9 cellular contexts compared by ENCODE assay signal in the genomic region with DNA sequence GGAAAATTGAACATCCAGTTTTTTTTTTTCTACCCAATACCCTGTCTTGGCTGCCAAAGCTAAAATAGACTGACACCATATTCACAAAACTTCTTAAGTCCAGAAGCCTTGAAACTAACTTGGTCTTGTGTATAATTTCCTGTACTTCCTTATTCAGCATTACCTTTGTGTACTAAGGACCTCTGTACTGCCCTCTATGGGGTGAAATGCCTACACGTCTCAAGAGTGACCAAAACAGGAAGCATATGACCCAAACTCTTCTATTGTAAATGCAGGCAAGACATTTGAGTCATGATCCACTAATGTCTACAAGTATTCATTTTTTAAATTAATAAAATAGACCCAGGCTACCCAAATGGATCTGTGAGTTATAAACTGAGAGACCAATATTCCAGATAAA. TPM values are rescaled to one million over a fixed set of nuclear protein-coding genes. Genes with fewer than 3 reads are reported as not detected.
DNase-seq lines count a peak whose midpoint lies in the region; ATAC-seq, FAIRE-seq and TF ChIP-seq lines count a peak whose summit lies in the region.
"Had no signal": no experiment of that assay in that cellular context is flagged by ENCODE, and none has a peak within 500 bp of the region (broad histone marks: within the 10 kb centered on the region; RNA-seq: fewer than 3 reads in every experiment).

No MANE protein-coding gene starts in this region.

- TF ChIP-seq RAD21 in Ishikawa (IDR thresholded peaks at IDR 0.05; ENCODE audit: low read depth) = peak; percentile 35; the same call in 1 of the 2 replicates

- H3K27me3 ChIP-seq in A673 (replicated peaks; ENCODE audit: insufficient read depth, low read depth, low read length, poor library complexity) = no peaks in the 10 kb centered on the region
- peaks cover 0 to 5% (median 0%) of the 10 kb centered on the region in 4 donors for H3K27me3 ChIP-seq in pancreas

- no peak overlapping the region for H3K4me3 ChIP-seq in A673 (ENCODE audit: low read depth, low read length, poor library complexity, severe bottlenecking)
- no peak overlapping the region for H3K4me3 ChIP-seq in astrocyte of the cerebellum (ENCODE audit: low read depth, low read length)
- H3K4me3 ChIP-seq in pancreas = no peak overlapping the region

- in situ Hi-C loops in astrocyte of the cerebellum (cut with HindIII; ENCODE audit: low sequenced_read_pairs) = no loop called here

- no peaks in the 10 kb centered on the region for H3K36me3 ChIP-seq in A673 (ENCODE audit: insufficient read depth, low read length, poor library complexity, severe bottlenecking)
- no peaks in the 10 kb centered on the region for H3K36me3 ChIP-seq in pancreas

- TF ChIP-seq CTCF in A673 (conservative IDR thresholded peaks at IDR 0.05; ENCODE audit: low read depth, low read length) = peak; percentile 50
- peak; percentile 25 for TF ChIP-seq CTCF in astrocyte of the cerebellum (IDR thresholded peaks at IDR 0.05; ENCODE audit: low read depth, low read length, missing control alignments)
- peak in 1 of 4 donors; percentile 17 for TF ChIP-seq CTCF in pancreas (IDR thresholded peaks at IDR 0.05)

- no peak for FAIRE-seq in pancreas (lab: Jason Lieb, UNC)

- BruUV-seq in A673 (replicated peaks; lab: Mats Ljungman, UMichigan) = no TSS peak

- no peak for TF ChIP-seq EP300 in Ishikawa (IDR thresholded peaks at IDR 0.05; ENCODE audit: borderline replicate concordance)

- ATAC-seq in GM19025 (IDR thresholded peaks at IDR 0.05; ENCODE audit: low read depth, unreplicated experiment) = peak; percentile 75
- ATAC-seq in pancreas = peak; percentile 55 to 96 (median 72)
- ATAC-seq in HG02884 (IDR thresholded peaks at IDR 0.05; ENCODE audit: unreplicated experiment) = no peak

- WGBS in pancreas, 2 donors = 30 to 38% methylated on average over 1 of the region's 1 CpG

- H3K4me1 ChIP-seq in A673 (ENCODE audit: insufficient read depth, low read length, poor library complexity, severe bottlenecking) = no peaks in the 10 kb centered on the region
- H3K4me1 ChIP-seq in pancreas = no peaks in the 10 kb centered on the region

- H3K9me3 ChIP-seq in A673 (ENCODE audit: low read depth, low read length, poor library complexity, severe bottlenecking) (no peaks in the 10 kb centered on the region), pancreas (no peaks in the 10 kb centered on the region)

- H3K27ac ChIP-seq in A673 (ENCODE audit: low read depth, low read length, poor library complexity, severe bottlenecking) (no peak overlapping the region), pancreas (no peak overlapping the region)

- CTCF ChIA-PET in A673 (lab: Charles Lee) = no interaction called here

- POLR2A ChIA-PET in A673 (lab: Charles Lee; ENCODE audit: low non-redundant PET) = no interaction called here

- DNase-seq in A673 (ENCODE audit: low spot score) (peak; percentile 52), astrocyte of the cerebellum (ENCODE audit: low read depth) (no peak), pancreas (peak in 3 of 6 donors; percentile 3 to 24 (median 19)), globus pallidus (ENCODE audit: low spot score) (no peak)
- DNase-seq in stimulated activated naive CD4-positive, alpha-beta T cell treated with Interleukin-2 at 50 U/mL for 16 hours (lab: John Stamatoyannopoulos, UW) = no peak
- DNase-seq: activated naive CD8-positive, alpha-beta T cell treated with anti-CD3 and anti-CD28 coated beads, Interleukin-2, amount 10 ng/mL, durations not matched to agents 7 days and 5 days had no signal

- intact Hi-C loops in A673 (cut with micrococcal nuclease; ENCODE audit: unreplicated experiment) = no loop called here
- intact Hi-C loops in pancreas (cut with DNase I) = no loop called here

TF ChIP-seq in Ishikawa, 13 proteins besides CTCF, POLR2A, EP300 and RAD21:
- TF ChIP-seq NFIC (IDR thresholded peaks at IDR 0.05) = no peak
- TF ChIP-seq TEAD4 (IDR thresholded peaks at IDR 0.05) = peak; percentile 25; the same call in 1 of the 2 replicates
- no peak for TF ChIP-seq TCF12 (IDR thresholded peaks at IDR 0.05; ENCODE audit: low read depth)

RNA-seq across cellular contexts. Expression of a gene that starts 50.4 kb away (rescaled TPM):
- total RNA-seq in A673 (2021) (not detected in 2 replicates), pancreas (1 to 10 TPM in 3 of 6 donors, under 1 TPM in 3; 0.69 to 2.3 (median 0.95) TPM)
- 1 to 10 TPM; 1.1 to 8.1 TPM for polyA plus RNA-seq in pancreas
- total RNA-seq: activated naive CD8-positive, alpha-beta T cell treated with anti-CD3 and anti-CD28 coated beads, Interleukin-2, amount 10 ng/mL, durations not matched to agents 7 days and 5 days had no signal
